8 cellular contexts compared by ENCODE assay signal in genomic region chr2:216666461-216667233, GRCh38. TPM values are rescaled to one million over a fixed set of nuclear protein-coding genes. Genes with fewer than 3 reads are reported as not detected.
DNase-seq lines count a peak whose midpoint lies in the region; ATAC-seq and TF ChIP-seq lines count a peak whose summit lies in the region.

No MANE protein-coding gene starts in this region.

- 14 to 18% methylated on average over 9 of the region's 9 CpGs for WGBS in tibial nerve, 2 donors

- TF ChIP-seq POLR2A in tibial nerve (IDR thresholded peaks at IDR 0.05), result no peak

- TF ChIP-seq CTCF in LNCaP clone FGC (IDR thresholded peaks at IDR 0.05; ENCODE audit: control insufficient read depth, extremely low read depth, insufficient read depth), result peak; percentile 99
- peak; percentile 97 for TF ChIP-seq CTCF in foreskin keratinocyte (conservative IDR thresholded peaks at IDR 0.05)
- TF ChIP-seq CTCF in tibial nerve (IDR thresholded peaks at IDR 0.05), result peak; percentile 94 to 98 (median 96)

- TF ChIP-seq EP300 in tibial nerve (IDR thresholded peaks at IDR 0.05), result peak in 1 of 2 donors; percentile 39

- H3K36me3 ChIP-seq in tibial nerve, result peaks cover 0 to 8% (median 0%) of the 10 kb centered on the region in 3 donors

- peak; percentile 38 for DNase-seq in DMS114 treated with DMSO at 0.1 percent for 48 hours (lab: John Stamatoyannopoulos, UW; ENCODE audit: unreplicated experiment)
- peak; percentile 50 for DNase-seq in LNCaP clone FGC (ENCODE audit: low read depth)
- DNase-seq in RKO (ENCODE audit: low spot score), result peak; percentile 73
- DNase-seq in activated T-helper 9 cell treated with anti-CD3 and anti-CD28 coated beads, Interleukin-2, amount 50 U/mL, for 16 hours (ENCODE audit: low read depth), result peak; percentile 27
- DNase-seq in foreskin keratinocyte, result peak in 1 of 2 donors; percentile 71
- peak; percentile 44 for DNase-seq in occipital lobe (lab: John Stamatoyannopoulos, UW)
- peak; percentile 64 to 83 for DNase-seq in tibial nerve (ENCODE audit: low spot score in 2 of 2)

- H3K9me3 ChIP-seq in tibial nerve, result no peaks in the 10 kb centered on the region

- H3K4me3 ChIP-seq in LNCaP clone FGC (ENCODE audit: low read depth, low read length) (no peak overlapping the region), tibial nerve (no peak overlapping the region)

- ATAC-seq in GM21723 (IDR thresholded peaks at IDR 0.05; ENCODE audit: unreplicated experiment) (peak; percentile 85), foreskin keratinocyte (peak; percentile 48)

- H3K27me3 ChIP-seq in foreskin keratinocyte, result peaks cover 10% of the 10 kb centered on the region
- no peaks in the 10 kb centered on the region for H3K27me3 ChIP-seq in tibial nerve

- no peak overlapping the region for H3K27ac ChIP-seq in foreskin keratinocyte
- H3K27ac ChIP-seq in tibial nerve, result no peak overlapping the region

- H3K4me1 ChIP-seq in foreskin keratinocyte, result peaks cover 16% of the 10 kb centered on the region
- peaks cover 0 to 16% (median 2%) of the 10 kb centered on the region in 4 donors for H3K4me1 ChIP-seq in tibial nerve

RNA-seq across cellular contexts. Expression of gene IGFBP5, which starts 28.7 kb away (rescaled TPM):
- total RNA-seq in foreskin keratinocyte (0.20 and 0.28 TPM in 2 replicates), occipital lobe (17.2 TPM), tibial nerve (1,000 to 10,000 TPM in 2 of 4 donors, 100 to 1,000 TPM in 2; 178 to 1,859 (median 1,369) TPM)
- 0.07 and 0.19 TPM in 2 replicates for polyA plus RNA-seq in foreskin keratinocyte

RNA-seq across cellular contexts. Expression of gene IGFBP2, which starts 33.4 kb away (rescaled TPM):
- total RNA-seq in foreskin keratinocyte, result 33.9 and 46.8 TPM in 2 replicates
- polyA plus RNA-seq in foreskin keratinocyte, result 41.4 and 55.5 TPM in 2 replicates
- total RNA-seq in occipital lobe, result 213 TPM
- total RNA-seq in tibial nerve, result 100 to 1,000 TPM; 125 to 337 (median 157) TPM

Comparison
In these comparisons a context has a peak if more than half of its experiments do, and no peak if none do; other contexts are left out.
1. RNA of gene IGFBP5, which starts 28.7 kb away (total RNA-seq): 178 to 1,859 TPM in tibial nerve and 17.2 TPM in occipital lobe (single experiment); 0.20 to 0.28 TPM in foreskin keratinocyte; every median in the first group is over 10 times any median in the second.
2. Peak in every context shown above with its lines, with median percentiles within 50 percentile points of each other: CTCF ChIP-seq.